In the genomic region with DNA sequence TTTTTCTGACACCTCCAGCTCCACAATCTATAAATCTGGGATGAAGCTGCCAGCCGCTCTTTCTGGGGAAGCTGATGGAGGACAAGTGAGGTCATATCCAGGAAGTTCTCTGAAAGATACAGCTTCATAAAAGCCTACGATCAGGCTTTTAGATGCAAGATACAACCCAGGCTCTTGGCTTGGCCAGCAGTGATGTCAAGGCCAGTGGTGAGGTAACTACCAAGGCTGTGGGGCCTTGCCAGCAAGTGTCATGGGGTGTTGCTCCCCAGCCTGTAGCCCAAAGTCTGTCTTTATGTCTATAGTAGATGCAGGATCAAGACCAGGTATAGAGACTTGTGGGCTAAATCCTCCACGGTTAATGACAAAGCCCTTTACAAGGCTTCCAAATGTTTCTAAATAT, we compare ENCODE assay signal across 33 cellular contexts.
"Had no signal": no experiment of that assay in that cellular context is flagged by ENCODE, and none has a peak within 500 bp of the region (broad histone marks: within the 10 kb centered on the region; RNA-seq: fewer than 3 reads in every experiment).

No MANE protein-coding gene starts in this region.

- H3K36me3 ChIP-seq: adrenal gland, brain microvascular endothelial cell, breast epithelium had no signal

- H3K9me3 ChIP-seq: adrenal gland, breast epithelium had no signal

- H3K4me3 ChIP-seq: adrenal gland, body of pancreas, breast epithelium had no signal

- H3K27me3 ChIP-seq: adrenal gland, body of pancreas, brain microvascular endothelial cell, breast epithelium had no signal

- ATAC-seq: activated CD8-positive, alpha-beta T cell treated with anti-CD3 and anti-CD28 coated beads for 36 hours; activated naive CD4-positive, alpha-beta T cell treated with anti-CD3 and anti-CD28 coated beads, Interleukin-2, amount 50 U/mL, for 72 hours; activated T-cell treated with anti-CD3 and anti-CD28 coated beads, Interleukin-2, amount 50 U/mL, for 4 hours; activated T-cell treated with anti-CD3 and anti-CD28 coated beads, Interleukin-2, amount 50 U/mL, for 72 hours; body of pancreas had no signal

- H3K4me1 ChIP-seq: adrenal gland, body of pancreas, breast epithelium had no signal

- H3K27ac ChIP-seq: adrenal gland, body of pancreas, brain microvascular endothelial cell, breast epithelium, VCaP had no signal

- DNase-seq: activated B cell treated with CpG ODN at 0.5 μM for 24 hours; activated CD4-positive, alpha-beta memory T cell treated with anti-CD3 and anti-CD28 coated beads for 36 hours; activated CD4-positive, alpha-beta T cell treated with anti-CD3 and anti-CD28 coated beads for 4 hours; activated CD4-positive, alpha-beta T cell treated with anti-CD3 and anti-CD28 coated beads, Interleukin-2, amount 10 ng/mL, durations not matched to agents 24 days and 14 days; activated CD4-positive, alpha-beta T cell treated with anti-CD3 and anti-CD28 coated beads, Interleukin-2, amount 50 U/mL, for 1 hour; activated CD4-positive, alpha-beta T cell treated with anti-CD3 and anti-CD28 coated beads, Interleukin-2, amount 50 U/mL, for 4 hours; activated CD4-positive, CD25-positive, alpha-beta regulatory T cell treated with anti-CD3 and anti-CD28 coated beads, Interleukin-2, amount 50 U/mL, for 72 hours; activated CD8-positive, alpha-beta memory T cell treated with anti-CD3 and anti-CD28 coated beads, Interleukin-2, amount 50 U/mL, for 4 hours; activated CD8-positive, alpha-beta T cell treated with anti-CD3 and anti-CD28 coated beads for 36 hours; activated effector memory CD4-positive, alpha-beta T cell treated with anti-CD3 and anti-CD28 coated beads, Interleukin-2, amount 50 U/mL, for 16 hours; activated gamma-delta T cell treated with Interleukin-2 at 50 U/mL for 16 hours; activated naive CD4-positive, alpha-beta T cell; activated naive CD4-positive, alpha-beta T cell treated with anti-CD3 and anti-CD28 coated beads for 36 hours; activated naive CD4-positive, alpha-beta T cell treated with anti-CD3 and anti-CD28 coated beads, Interleukin-2, amount 50 U/mL, for 16 hours; activated naive CD8-positive, alpha-beta T cell treated with anti-CD3 and anti-CD28 coated beads for 36 hours; activated T-cell treated with anti-CD3 and anti-CD28 coated beads for 4 hours; activated T-cell treated with anti-CD3 and anti-CD28 coated beads, Interleukin-2, amount 50 U/mL, for 1 hour; activated T-cell treated with anti-CD3 and anti-CD28 coated beads, Interleukin-2, amount 50 U/mL, for 4 hours; activated T-cell treated with anti-CD3 and anti-CD28 coated beads, Interleukin-2, amount 50 U/mL, for 72 hours; adrenal gland; amniotic stem cell; aorta; body of pancreas; brain microvascular endothelial cell; caudate nucleus; cerebellar nuclear complex; SW 1271; T-helper 1 cell; T-helper 2 cell; T-helper 9 cell had no signal
